Comparison of ENCODE assay signal across 11 cellular contexts in genomic region chr6:103273048-103273447, GRCh38.
DNase-seq lines count a peak whose midpoint lies in the region; TF ChIP-seq lines count a peak whose summit lies in the region.
"Had no signal": no experiment of that assay in that cellular context is flagged by ENCODE, and none has a peak within 500 bp of the region (broad histone marks: within the 10 kb centered on the region; RNA-seq: fewer than 3 reads in every experiment).

No MANE protein-coding gene starts in this region.

- H3K27ac Mint-ChIP-seq in T-helper 2 cell treated with Interferon-gamma antibody and Interleukin-4, amounts not matched to agents 5 μg/mL and 100 μg/mL, for 36 hours: no peak overlapping the region
- H3K27ac Mint-ChIP-seq: T-helper 1 cell treated with Interleukin-12 subunit alpha and Interleukin-12 subunit beta and Interleukin-4 antibody, amounts not matched to agents 30 μg/mL and 1 μg/mL, for 36 hours had no signal

- H3K9me3 ChIP-seq in suprapubic skin: no peaks in the 10 kb centered on the region

- H3K36me3 ChIP-seq in suprapubic skin: no peaks in the 10 kb centered on the region

- no peak for TF ChIP-seq POLR2A in suprapubic skin (IDR thresholded peaks at IDR 0.05)

- H3K9me3 Mint-ChIP-seq in T-helper 2 cell treated with Interferon-gamma antibody and Interleukin-4, amounts not matched to agents 5 μg/mL and 100 μg/mL, for 36 hours: no peaks in the 10 kb centered on the region
- H3K9me3 Mint-ChIP-seq: T-helper 1 cell treated with Interleukin-12 subunit alpha and Interleukin-12 subunit beta and Interleukin-4 antibody, amounts not matched to agents 30 μg/mL and 1 μg/mL, for 36 hours had no signal

- H3K4me3 ChIP-seq in suprapubic skin: no peak overlapping the region

- no peak for TF ChIP-seq CTCF in suprapubic skin (IDR thresholded peaks at IDR 0.05)

- no peaks in the 10 kb centered on the region for H3K4me1 ChIP-seq in suprapubic skin

- H3K27ac ChIP-seq in suprapubic skin: no peak overlapping the region

- no peak for TF ChIP-seq EP300 in suprapubic skin (IDR thresholded peaks at IDR 0.05)

- H3K27me3 ChIP-seq in suprapubic skin: no peaks in the 10 kb centered on the region

- no peaks in the 10 kb centered on the region for H3K36me3 Mint-ChIP-seq in T-helper 2 cell treated with Interferon-gamma antibody and Interleukin-4, amounts not matched to agents 5 μg/mL and 100 μg/mL, for 36 hours (ENCODE audit: low read depth)

- H3K4me3 Mint-ChIP-seq in T-helper 2 cell treated with Interferon-gamma antibody and Interleukin-4, amounts not matched to agents 5 μg/mL and 100 μg/mL, for 36 hours: no peak overlapping the region
- H3K4me3 Mint-ChIP-seq: T-helper 1 cell treated with Interleukin-12 subunit alpha and Interleukin-12 subunit beta and Interleukin-4 antibody, amounts not matched to agents 30 μg/mL and 1 μg/mL, for 36 hours had no signal

- no peaks in the 10 kb centered on the region for H3K27me3 Mint-ChIP-seq in T-helper 2 cell treated with Interferon-gamma antibody and Interleukin-4, amounts not matched to agents 5 μg/mL and 100 μg/mL, for 36 hours (ENCODE audit: low read depth)

- peak; percentile 67 for DNase-seq in COR-L47 (lab: John Stamatoyannopoulos, UW)
- peak; percentile 28 for DNase-seq in HT1080 (ENCODE audit: low read depth)
- DNase-seq in RKO (ENCODE audit: low spot score): peak; percentile 79
- DNase-seq in iPS DF 4.7 (ENCODE audit: extremely low read depth, low spot score): peak; percentile 2
- no peak for DNase-seq in NCI-H187 (lab: John Stamatoyannopoulos, UW)
- DNase-seq in T-helper 2 cell treated with Interferon-gamma antibody and Interleukin-4, amounts not matched to agents 5 μg/mL and 100 μg/mL, for 36 hours (ENCODE audit: low spot score): no peak
- no peak for DNase-seq in DMS79 (lab: John Stamatoyannopoulos, UW)
- DNase-seq in suprapubic skin (ENCODE audit: low spot score in 2 of 2): no peak
- DNase-seq: GF-D8; stimulated activated CD4-positive, alpha-beta T cell treated with anti-CD3 and anti-CD28 coated beads, Interleukin-4, amount 100 ng/mL, for 4 hours had no signal

- no peaks in the 10 kb centered on the region for H3K4me1 Mint-ChIP-seq in T-helper 2 cell treated with Interferon-gamma antibody and Interleukin-4, amounts not matched to agents 5 μg/mL and 100 μg/mL, for 36 hours (ENCODE audit: low read depth)

- WGBS in suprapubic skin: 31% methylated on average over 1 of the region's 1 CpG

Comparison
In these comparisons a context has a peak if more than half of its experiments do, and no peak if none do; other contexts are left out.
1. DNase-seq: peak in COR-L47 (single experiment), HT1080 (single experiment), RKO (single experiment) and iPS DF 4.7 (single experiment); none in NCI-H187 (0 of 2), T-helper 2 cell treated with Interferon-gamma antibody and Interleukin-4, amounts not matched to agents 5 μg/mL and 100 μg/mL, for 36 hours (single experiment), DMS79 (single experiment) and suprapubic skin (0 of 2).